ENCODE assay signal across 1 cellular context in the genomic region with DNA sequence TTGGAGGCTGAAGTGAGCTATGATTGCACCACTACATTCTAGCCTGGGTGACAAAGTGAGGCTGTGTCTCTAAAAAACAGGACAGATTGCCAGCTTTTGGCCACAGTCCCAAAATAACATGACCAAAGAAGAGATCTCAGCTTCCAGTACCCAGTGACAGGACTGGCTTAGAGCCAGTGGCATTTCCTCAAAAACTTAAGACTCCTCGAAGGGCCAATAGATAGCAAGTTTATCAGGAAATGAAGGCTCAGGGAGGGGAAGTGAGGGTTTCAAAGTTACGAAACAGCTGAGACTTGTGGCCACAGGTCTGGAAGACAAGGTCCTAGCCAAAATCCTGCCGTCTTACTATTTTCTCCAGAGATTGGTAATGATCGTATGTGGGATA.
TF ChIP-seq lines count a peak whose summit lies in the region.

No MANE protein-coding gene starts in this region.

TF ChIP-seq in K562, 482 proteins besides CTCF, POLR2A, EP300 and RAD21 (continued from another document and continues in another):
- TF ChIP-seq, protein P1, sequence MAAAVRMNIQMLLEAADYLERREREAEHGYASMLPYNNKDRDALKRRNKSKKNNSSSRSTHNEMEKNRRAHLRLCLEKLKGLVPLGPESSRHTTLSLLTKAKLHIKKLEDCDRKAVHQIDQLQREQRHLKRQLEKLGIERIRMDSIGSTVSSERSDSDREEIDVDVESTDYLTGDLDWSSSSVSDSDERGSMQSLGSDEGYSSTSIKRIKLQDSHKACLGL (CRISPR knock-in tag; IDR thresholded peaks at IDR 0.05; ENCODE audit: borderline replicate concordance, poor library complexity, severe bottlenecking): no peak
- TF ChIP-seq ELF4 (CRISPR knock-in tag; IDR thresholded peaks at IDR 0.05) (no peak), FOSL1 (tag; conservative IDR thresholded peaks at IDR 0.05) (no peak), SRF (CRISPR knock-in tag; IDR thresholded peaks at IDR 0.05) (no peak), ZNF263 (CRISPR knock-in tag; IDR thresholded peaks at IDR 0.05; ENCODE audit: borderline replicate concordance) (0 out of 2 replicates have a peak, but pooled peaks have one; percentile 33), U2AF2 (optimal IDR thresholded peaks at IDR 0.05; ENCODE audit: low read depth, low read length) (no peak), ARID1B (IDR thresholded peaks at IDR 0.05) (peak; percentile 58; the same call in 1 of the 2 replicates), ETV6 (IDR thresholded peaks at IDR 0.05; ENCODE audit: borderline replicate concordance in 1 of 2, low read depth in 2 of 2, low read length in 1 of 2) (peak; percentile 65 to 87; a peak in 3 of 4 replicates), ETV6 (CRISPR knock-in tag; IDR thresholded peaks at IDR 0.05; ENCODE audit: borderline replicate concordance) (no peak), PURB (CRISPR knock-in tag; IDR thresholded peaks at IDR 0.05; ENCODE audit: low read depth) (no peak), ZFP1 (CRISPR knock-in tag; IDR thresholded peaks at IDR 0.05) (no peak), DACH1 (IDR thresholded peaks at IDR 0.05; ENCODE audit: partially characterized antibody) (peak; percentile 45), CTBP1 (IDR thresholded peaks at IDR 0.05; ENCODE audit: borderline replicate concordance) (peak; percentile 61; the same call in 1 of the 2 replicates), NEUROD1 (IDR thresholded peaks at IDR 0.05; ENCODE audit: borderline replicate concordance, low read depth, low read length, partially characterized antibody) (no peak), POU5F1 (IDR thresholded peaks at IDR 0.05; ENCODE audit: borderline replicate concordance, low read depth, low read length, partially characterized antibody) (no peak), ZNF311 (CRISPR knock-in tag; IDR thresholded peaks at IDR 0.05) (no peak), ZNF551 (CRISPR knock-in tag; IDR thresholded peaks at IDR 0.05) (no peak), BRCA1 (IDR thresholded peaks at IDR 0.05) (no peak), BRCA1 (CRISPR knock-in tag; IDR thresholded peaks at IDR 0.05) (no peak), PML (IDR thresholded peaks at IDR 0.05; ENCODE audit: low read length) (peak; percentile 59; the same call in 1 of the 2 replicates), CC2D1A (IDR thresholded peaks at IDR 0.05) (no peak), ZNF224 (CRISPR knock-in tag; IDR thresholded peaks at IDR 0.05) (no peak), TRIM28 (IDR thresholded peaks at IDR 0.05) (no peak), ZFPM2 (CRISPR knock-in tag; IDR thresholded peaks at IDR 0.05) (no peak), DMBX1 (CRISPR knock-in tag; IDR thresholded peaks at IDR 0.05; ENCODE audit: borderline replicate concordance) (no peak), CBFA2T2 (conservative IDR thresholded peaks at IDR 0.05) (peak; percentile 43), ADNP (tag; IDR thresholded peaks at IDR 0.05) (0 out of 2 replicates have a peak, but pooled peaks have one; percentile 18), MTA3 (IDR thresholded peaks at IDR 0.05; ENCODE audit: borderline replicate concordance) (peak; percentile 44), DPF2 (IDR thresholded peaks at IDR 0.05) (peak; percentile 70), TAF9B (IDR thresholded peaks at IDR 0.05; ENCODE audit: partially characterized antibody) (no peak), ATF7 (IDR thresholded peaks at IDR 0.05) (peak; percentile 28; the same call in 1 of the 2 replicates), STAT5A (IDR thresholded peaks at IDR 0.05; ENCODE audit: borderline replicate concordance, low read length) (no peak), BCOR (IDR thresholded peaks at IDR 0.05) (no peak), TARDBP (IDR thresholded peaks at IDR 0.05) (no peak), YBX1 (IDR thresholded peaks at IDR 0.05) (no peak), TEAD4 (IDR thresholded peaks at IDR 0.05; ENCODE audit: low read length) (peak; percentile 58; the same call in 1 of the 2 replicates), TEAD4 (CRISPR knock-in tag; IDR thresholded peaks at IDR 0.05; ENCODE audit: borderline replicate concordance) (no peak), NRF1 (conservative IDR thresholded peaks at IDR 0.05 in 1 of 2, IDR thresholded peaks at IDR 0.05 in 1 of 2) (0 out of 4 replicates have a peak, but pooled peaks of 1 of the 2 experiments have one; percentile 14), GABPA (tag; conservative IDR thresholded peaks at IDR 0.05; ENCODE audit: low read depth) (0 out of 2 replicates have a peak, but pooled peaks have one; percentile 47), MAFG (tag; conservative IDR thresholded peaks at IDR 0.05) (no peak), ZNF133 (CRISPR knock-in tag; IDR thresholded peaks at IDR 0.05) (no peak), SOX6 (IDR thresholded peaks at IDR 0.05) (peak; percentile 54; the same call in 1 of the 2 replicates), MAFK (IDR thresholded peaks at IDR 0.05; ENCODE audit: low read length) (no peak), RBM15 (IDR thresholded peaks at IDR 0.05; ENCODE audit: insufficient read depth, low read length) (no peak), SUPT5H (IDR thresholded peaks at IDR 0.05) (0 out of 2 replicates have a peak, but pooled peaks have one; percentile 5)
- TF ChIP-seq, protein P2, sequence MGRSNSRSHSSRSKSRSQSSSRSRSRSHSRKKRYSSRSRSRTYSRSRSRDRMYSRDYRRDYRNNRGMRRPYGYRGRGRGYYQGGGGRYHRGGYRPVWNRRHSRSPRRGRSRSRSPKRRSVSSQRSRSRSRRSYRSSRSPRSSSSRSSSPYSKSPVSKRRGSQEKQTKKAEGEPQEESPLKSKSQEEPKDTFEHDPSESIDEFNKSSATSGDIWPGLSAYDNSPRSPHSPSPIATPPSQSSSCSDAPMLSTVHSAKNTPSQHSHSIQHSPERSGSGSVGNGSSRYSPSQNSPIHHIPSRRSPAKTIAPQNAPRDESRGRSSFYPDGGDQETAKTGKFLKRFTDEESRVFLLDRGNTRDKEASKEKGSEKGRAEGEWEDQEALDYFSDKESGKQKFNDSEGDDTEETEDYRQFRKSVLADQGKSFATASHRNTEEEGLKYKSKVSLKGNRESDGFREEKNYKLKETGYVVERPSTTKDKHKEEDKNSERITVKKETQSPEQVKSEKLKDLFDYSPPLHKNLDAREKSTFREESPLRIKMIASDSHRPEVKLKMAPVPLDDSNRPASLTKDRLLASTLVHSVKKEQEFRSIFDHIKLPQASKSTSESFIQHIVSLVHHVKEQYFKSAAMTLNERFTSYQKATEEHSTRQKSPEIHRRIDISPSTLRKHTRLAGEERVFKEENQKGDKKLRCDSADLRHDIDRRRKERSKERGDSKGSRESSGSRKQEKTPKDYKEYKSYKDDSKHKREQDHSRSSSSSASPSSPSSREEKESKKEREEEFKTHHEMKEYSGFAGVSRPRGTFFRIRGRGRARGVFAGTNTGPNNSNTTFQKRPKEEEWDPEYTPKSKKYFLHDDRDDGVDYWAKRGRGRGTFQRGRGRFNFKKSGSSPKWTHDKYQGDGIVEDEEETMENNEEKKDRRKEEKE (IDR thresholded peaks at IDR 0.05; ENCODE audit: borderline replicate concordance in 1 of 2, control insufficient read depth in 1 of 2, low read depth in 2 of 2, low read length in 1 of 2): no peak
- TF ChIP-seq, protein P3, sequence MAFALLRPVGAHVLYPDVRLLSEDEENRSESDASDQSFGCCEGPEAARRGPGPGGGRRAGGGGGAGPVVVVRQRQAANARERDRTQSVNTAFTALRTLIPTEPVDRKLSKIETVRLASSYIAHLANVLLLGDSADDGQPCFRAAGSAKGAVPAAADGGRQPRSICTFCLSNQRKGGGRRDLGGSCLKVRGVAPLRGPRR (CRISPR knock-in tag; IDR thresholded peaks at IDR 0.05): no peak
- TF ChIP-seq, protein P4, sequence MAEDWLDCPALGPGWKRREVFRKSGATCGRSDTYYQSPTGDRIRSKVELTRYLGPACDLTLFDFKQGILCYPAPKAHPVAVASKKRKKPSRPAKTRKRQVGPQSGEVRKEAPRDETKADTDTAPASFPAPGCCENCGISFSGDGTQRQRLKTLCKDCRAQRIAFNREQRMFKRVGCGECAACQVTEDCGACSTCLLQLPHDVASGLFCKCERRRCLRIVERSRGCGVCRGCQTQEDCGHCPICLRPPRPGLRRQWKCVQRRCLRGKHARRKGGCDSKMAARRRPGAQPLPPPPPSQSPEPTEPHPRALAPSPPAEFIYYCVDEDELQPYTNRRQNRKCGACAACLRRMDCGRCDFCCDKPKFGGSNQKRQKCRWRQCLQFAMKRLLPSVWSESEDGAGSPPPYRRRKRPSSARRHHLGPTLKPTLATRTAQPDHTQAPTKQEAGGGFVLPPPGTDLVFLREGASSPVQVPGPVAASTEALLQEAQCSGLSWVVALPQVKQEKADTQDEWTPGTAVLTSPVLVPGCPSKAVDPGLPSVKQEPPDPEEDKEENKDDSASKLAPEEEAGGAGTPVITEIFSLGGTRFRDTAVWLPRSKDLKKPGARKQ (CRISPR knock-in tag; IDR thresholded peaks at IDR 0.05): no peak
- TF ChIP-seq, protein P5, sequence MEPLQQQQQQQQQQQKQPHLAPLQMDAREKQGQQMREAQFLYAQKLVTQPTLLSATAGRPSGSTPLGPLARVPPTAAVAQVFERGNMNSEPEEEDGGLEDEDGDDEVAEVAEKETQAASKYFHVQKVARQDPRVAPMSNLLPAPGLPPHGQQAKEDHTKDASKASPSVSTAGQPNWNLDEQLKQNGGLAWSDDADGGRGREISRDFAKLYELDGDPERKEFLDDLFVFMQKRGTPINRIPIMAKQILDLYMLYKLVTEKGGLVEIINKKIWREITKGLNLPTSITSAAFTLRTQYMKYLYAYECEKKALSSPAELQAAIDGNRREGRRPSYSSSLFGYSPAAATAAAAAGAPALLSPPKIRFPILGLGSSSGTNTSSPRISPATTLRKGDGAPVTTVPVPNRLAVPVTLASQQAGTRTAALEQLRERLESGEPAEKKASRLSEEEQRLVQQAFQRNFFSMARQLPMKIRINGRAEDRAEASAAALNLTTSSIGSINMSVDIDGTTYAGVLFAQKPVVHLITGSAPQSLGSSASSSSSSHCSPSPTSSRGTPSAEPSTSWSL (CRISPR knock-in tag; IDR thresholded peaks at IDR 0.05; ENCODE audit: borderline replicate concordance): no peak
- TF ChIP-seq, protein P6, sequence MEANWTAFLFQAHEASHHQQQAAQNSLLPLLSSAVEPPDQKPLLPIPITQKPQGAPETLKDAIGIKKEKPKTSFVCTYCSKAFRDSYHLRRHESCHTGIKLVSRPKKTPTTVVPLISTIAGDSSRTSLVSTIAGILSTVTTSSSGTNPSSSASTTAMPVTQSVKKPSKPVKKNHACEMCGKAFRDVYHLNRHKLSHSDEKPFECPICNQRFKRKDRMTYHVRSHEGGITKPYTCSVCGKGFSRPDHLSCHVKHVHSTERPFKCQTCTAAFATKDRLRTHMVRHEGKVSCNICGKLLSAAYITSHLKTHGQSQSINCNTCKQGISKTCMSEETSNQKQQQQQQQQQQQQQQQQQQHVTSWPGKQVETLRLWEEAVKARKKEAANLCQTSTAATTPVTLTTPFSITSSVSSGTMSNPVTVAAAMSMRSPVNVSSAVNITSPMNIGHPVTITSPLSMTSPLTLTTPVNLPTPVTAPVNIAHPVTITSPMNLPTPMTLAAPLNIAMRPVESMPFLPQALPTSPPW (CRISPR knock-in tag; IDR thresholded peaks at IDR 0.05): peak; percentile 59; the same call in 1 of the 2 replicates
- TF ChIP-seq, protein P7, sequence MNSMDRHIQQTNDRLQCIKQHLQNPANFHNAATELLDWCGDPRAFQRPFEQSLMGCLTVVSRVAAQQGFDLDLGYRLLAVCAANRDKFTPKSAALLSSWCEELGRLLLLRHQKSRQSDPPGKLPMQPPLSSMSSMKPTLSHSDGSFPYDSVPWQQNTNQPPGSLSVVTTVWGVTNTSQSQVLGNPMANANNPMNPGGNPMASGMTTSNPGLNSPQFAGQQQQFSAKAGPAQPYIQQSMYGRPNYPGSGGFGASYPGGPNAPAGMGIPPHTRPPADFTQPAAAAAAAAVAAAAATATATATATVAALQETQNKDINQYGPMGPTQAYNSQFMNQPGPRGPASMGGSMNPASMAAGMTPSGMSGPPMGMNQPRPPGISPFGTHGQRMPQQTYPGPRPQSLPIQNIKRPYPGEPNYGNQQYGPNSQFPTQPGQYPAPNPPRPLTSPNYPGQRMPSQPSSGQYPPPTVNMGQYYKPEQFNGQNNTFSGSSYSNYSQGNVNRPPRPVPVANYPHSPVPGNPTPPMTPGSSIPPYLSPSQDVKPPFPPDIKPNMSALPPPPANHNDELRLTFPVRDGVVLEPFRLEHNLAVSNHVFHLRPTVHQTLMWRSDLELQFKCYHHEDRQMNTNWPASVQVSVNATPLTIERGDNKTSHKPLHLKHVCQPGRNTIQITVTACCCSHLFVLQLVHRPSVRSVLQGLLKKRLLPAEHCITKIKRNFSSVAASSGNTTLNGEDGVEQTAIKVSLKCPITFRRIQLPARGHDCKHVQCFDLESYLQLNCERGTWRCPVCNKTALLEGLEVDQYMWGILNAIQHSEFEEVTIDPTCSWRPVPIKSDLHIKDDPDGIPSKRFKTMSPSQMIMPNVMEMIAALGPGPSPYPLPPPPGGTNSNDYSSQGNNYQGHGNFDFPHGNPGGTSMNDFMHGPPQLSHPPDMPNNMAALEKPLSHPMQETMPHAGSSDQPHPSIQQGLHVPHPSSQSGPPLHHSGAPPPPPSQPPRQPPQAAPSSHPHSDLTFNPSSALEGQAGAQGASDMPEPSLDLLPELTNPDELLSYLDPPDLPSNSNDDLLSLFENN (IDR thresholded peaks at IDR 0.05; ENCODE audit: low read depth in 2 of 2, low read length in 2 of 2): 0 out of 4 replicates have a peak, but pooled peaks of 1 of the 2 experiments have one; percentile 24
- TF ChIP-seq, protein P8, sequence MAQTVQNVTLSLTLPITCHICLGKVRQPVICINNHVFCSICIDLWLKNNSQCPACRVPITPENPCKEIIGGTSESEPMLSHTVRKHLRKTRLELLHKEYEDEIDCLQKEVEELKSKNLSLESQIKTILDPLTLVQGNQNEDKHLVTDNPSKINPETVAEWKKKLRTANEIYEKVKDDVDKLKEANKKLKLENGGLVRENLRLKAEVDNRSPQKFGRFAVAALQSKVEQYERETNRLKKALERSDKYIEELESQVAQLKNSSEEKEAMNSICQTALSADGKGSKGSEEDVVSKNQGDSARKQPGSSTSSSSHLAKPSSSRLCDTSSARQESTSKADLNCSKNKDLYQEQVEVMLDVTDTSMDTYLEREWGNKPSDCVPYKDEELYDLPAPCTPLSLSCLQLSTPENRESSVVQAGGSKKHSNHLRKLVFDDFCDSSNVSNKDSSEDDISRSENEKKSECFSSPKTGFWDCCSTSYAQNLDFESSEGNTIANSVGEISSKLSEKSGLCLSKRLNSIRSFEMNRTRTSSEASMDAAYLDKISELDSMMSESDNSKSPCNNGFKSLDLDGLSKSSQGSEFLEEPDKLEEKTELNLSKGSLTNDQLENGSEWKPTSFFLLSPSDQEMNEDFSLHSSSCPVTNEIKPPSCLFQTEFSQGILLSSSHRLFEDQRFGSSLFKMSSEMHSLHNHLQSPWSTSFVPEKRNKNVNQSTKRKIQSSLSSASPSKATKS (CRISPR knock-in tag; IDR thresholded peaks at IDR 0.05): no peak
